In genomic region chr4:77062856-77063255, GRCh38 we compare ENCODE assay signal across 31 cellular contexts. TPM values are rescaled to one million over a fixed set of nuclear protein-coding genes. Genes with fewer than 3 reads are reported as not detected.
DNase-seq lines count a peak whose midpoint lies in the region; ATAC-seq, FAIRE-seq and TF ChIP-seq lines count a peak whose summit lies in the region.
"Had no signal": no experiment of that assay in that cellular context is flagged by ENCODE, and none has a peak within 500 bp of the region (broad histone marks: within the 10 kb centered on the region; RNA-seq: fewer than 3 reads in every experiment).

No MANE protein-coding gene starts in this region.

- H3K4me1 ChIP-seq in foreskin keratinocyte = peaks cover 5% of the 10 kb centered on the region

- H3K4me3 Mint-ChIP-seq in activated naive CD4-positive, alpha-beta T cell treated with anti-CD3 and anti-CD28 coated beads, Interleukin-2, amount 50 U/mL, for 24 hours = no peak overlapping the region
- no peak overlapping the region for H3K4me3 Mint-ChIP-seq in effector memory CD8-positive, alpha-beta T cell
- no peak overlapping the region for H3K4me3 Mint-ChIP-seq in stimulated activated effector memory CD8-positive, alpha-beta T cell treated with anti-CD3 and anti-CD28 coated beads, Interleukin-12 subunit alpha, Interleukin-12 subunit beta, amount 100 ng/mL, for 72 hours
- H3K4me3 Mint-ChIP-seq: activated B cell treated with CpG ODN at 0.5 μM for 24 hours; B cell; CD8-positive, alpha-beta memory T cell had no signal

- TF ChIP-seq CTCF in foreskin keratinocyte (conservative IDR thresholded peaks at IDR 0.05) = no peak

- DNase-seq in activated naive CD4-positive, alpha-beta T cell treated with Interleukin-2 at 50 U/mL for 16 hours = no peak
- DNase-seq in effector memory CD8-positive, alpha-beta T cell = no peak
- DNase-seq in stimulated activated effector memory CD8-positive, alpha-beta T cell treated with anti-CD3 and anti-CD28 coated beads, Interleukin-12 subunit alpha, Interleukin-12 subunit beta, amount 100 ng/mL, for 72 hours (ENCODE audit: low spot score in 2 of 2) = no peak
- DNase-seq in HTR-8/SVneo (ENCODE audit: insufficient read length, low spot score) (no peak), foreskin keratinocyte (no peak)
- DNase-seq: activated B cell treated with CpG ODN at 0.5 μM for 24 hours; activated CD4-positive, alpha-beta T cell treated with anti-CD3 and anti-CD28 coated beads, Interleukin-2, amount 50 U/mL, for 48 hours; activated CD8-positive, alpha-beta memory T cell treated with anti-CD3 and anti-CD28 coated beads, Interleukin-2, amount 50 U/mL, for 48 hours; activated effector memory CD4-positive, alpha-beta T cell treated with anti-CD3 and anti-CD28 coated beads, Interleukin-2, amount 50 U/mL, for 16 hours; amniotic stem cell; CD8-positive, alpha-beta memory T cell; H7; hypothalamus; KG1; left cardiac atrium; MG63; mucosa of descending colon; NCI-H1930; NCI-H510A treated with DMSO at 0.1 percent for 48 hours; pancreas; retina; stimulated activated naive CD4-positive, alpha-beta T cell treated with Interleukin-2 at 50 U/mL for 16 hours; T-helper 1 cell had no signal

- peaks cover 15% of the 10 kb centered on the region for H3K36me3 Mint-ChIP-seq in activated naive CD4-positive, alpha-beta T cell treated with anti-CD3 and anti-CD28 coated beads, Interleukin-2, amount 50 U/mL, for 24 hours
- peaks cover 84% of the 10 kb centered on the region for H3K36me3 Mint-ChIP-seq in effector memory CD8-positive, alpha-beta T cell (ENCODE audit: insufficient read depth)
- H3K36me3 Mint-ChIP-seq in stimulated activated effector memory CD8-positive, alpha-beta T cell treated with anti-CD3 and anti-CD28 coated beads, Interleukin-12 subunit alpha, Interleukin-12 subunit beta, amount 100 ng/mL, for 72 hours = peaks cover 100% of the 10 kb centered on the region

- no peaks in the 10 kb centered on the region for H3K9me3 Mint-ChIP-seq in activated naive CD4-positive, alpha-beta T cell treated with anti-CD3 and anti-CD28 coated beads, Interleukin-2, amount 50 U/mL, for 24 hours
- H3K9me3 Mint-ChIP-seq in effector memory CD8-positive, alpha-beta T cell = no peaks in the 10 kb centered on the region
- H3K9me3 Mint-ChIP-seq in stimulated activated effector memory CD8-positive, alpha-beta T cell treated with anti-CD3 and anti-CD28 coated beads, Interleukin-12 subunit alpha, Interleukin-12 subunit beta, amount 100 ng/mL, for 72 hours = no peaks in the 10 kb centered on the region
- H3K9me3 Mint-ChIP-seq: activated B cell treated with CpG ODN at 0.5 μM for 24 hours; CD8-positive, alpha-beta memory T cell had no signal

- peak; percentile 72 for ATAC-seq in HG02610 (IDR thresholded peaks at IDR 0.05; ENCODE audit: unreplicated experiment)
- no peak for ATAC-seq in effector memory CD8-positive, alpha-beta T cell (replicated peaks)
- peak; percentile 76 for ATAC-seq in stimulated activated effector memory CD8-positive, alpha-beta T cell treated with anti-CD3 and anti-CD28 coated beads, Interleukin-12 subunit alpha, Interleukin-12 subunit beta, amount 100 ng/mL, for 72 hours
- ATAC-seq in foreskin keratinocyte = no peak
- ATAC-seq: left cardiac atrium, mucosa of descending colon, pancreas had no signal

- peaks cover 37% of the 10 kb centered on the region for H3K4me1 Mint-ChIP-seq in activated naive CD4-positive, alpha-beta T cell treated with anti-CD3 and anti-CD28 coated beads, Interleukin-2, amount 50 U/mL, for 24 hours
- peaks cover 14 to 39% of the 10 kb centered on the region in 2 donors for H3K4me1 Mint-ChIP-seq in effector memory CD8-positive, alpha-beta T cell (ENCODE audit: low read depth in 2 of 2)
- H3K4me1 Mint-ChIP-seq in stimulated activated effector memory CD8-positive, alpha-beta T cell treated with anti-CD3 and anti-CD28 coated beads, Interleukin-12 subunit alpha, Interleukin-12 subunit beta, amount 100 ng/mL, for 72 hours = peaks cover 24% of the 10 kb centered on the region

- FAIRE-seq in HTR-8/SVneo (lab: Jason Lieb, UNC) = no peak
- FAIRE-seq: bronchial epithelial cell, endothelial cell of umbilical vein, GM12892, pancreas, urothelium cell line had no signal

- no peak overlapping the region for H3K27ac ChIP-seq in foreskin keratinocyte
- H3K27ac ChIP-seq: pancreas, SK-N-MC had no signal

- no peaks in the 10 kb centered on the region for H3K27me3 Mint-ChIP-seq in activated naive CD4-positive, alpha-beta T cell treated with anti-CD3 and anti-CD28 coated beads, Interleukin-2, amount 50 U/mL, for 24 hours
- no peaks in the 10 kb centered on the region for H3K27me3 Mint-ChIP-seq in effector memory CD8-positive, alpha-beta T cell
- H3K27me3 Mint-ChIP-seq: activated B cell treated with CpG ODN at 0.5 μM for 24 hours; B cell; CD8-positive, alpha-beta memory T cell had no signal

- H3K27me3 ChIP-seq in foreskin keratinocyte = no peaks in the 10 kb centered on the region
- H3K27me3 ChIP-seq: MG63, pancreas had no signal

- peak overlapping the region; percentile 87 for H3K27ac Mint-ChIP-seq in activated naive CD4-positive, alpha-beta T cell treated with anti-CD3 and anti-CD28 coated beads, Interleukin-2, amount 50 U/mL, for 24 hours
- H3K27ac Mint-ChIP-seq in effector memory CD8-positive, alpha-beta T cell = peak overlapping the region; percentile 6 to 80
- H3K27ac Mint-ChIP-seq in stimulated activated effector memory CD8-positive, alpha-beta T cell treated with anti-CD3 and anti-CD28 coated beads, Interleukin-12 subunit alpha, Interleukin-12 subunit beta, amount 100 ng/mL, for 72 hours = no peak overlapping the region
- H3K27ac Mint-ChIP-seq: activated B cell treated with CpG ODN at 0.5 μM for 24 hours, B cell had no signal

RNA-seq across cellular contexts. Expression of gene CCNI, which starts 12.9 kb away (rescaled TPM):
- total RNA-seq in foreskin keratinocyte = 325 and 343 TPM in 2 replicates
- polyA plus RNA-seq in foreskin keratinocyte = 169 and 201 TPM in 2 replicates

Comparison
In these comparisons a context has a peak if more than half of its experiments do, and no peak if none do; other contexts are left out.
1. ATAC-seq: peak in HG02610 (single experiment) and stimulated activated effector memory CD8-positive, alpha-beta T cell treated with anti-CD3 and anti-CD28 coated beads, Interleukin-12 subunit alpha, Interleukin-12 subunit beta, amount 100 ng/mL, for 72 hours (single experiment); none in effector memory CD8-positive, alpha-beta T cell (single experiment) and foreskin keratinocyte (single experiment).